Comparison of ENCODE assay signal across 9 cellular contexts in the genomic region with DNA sequence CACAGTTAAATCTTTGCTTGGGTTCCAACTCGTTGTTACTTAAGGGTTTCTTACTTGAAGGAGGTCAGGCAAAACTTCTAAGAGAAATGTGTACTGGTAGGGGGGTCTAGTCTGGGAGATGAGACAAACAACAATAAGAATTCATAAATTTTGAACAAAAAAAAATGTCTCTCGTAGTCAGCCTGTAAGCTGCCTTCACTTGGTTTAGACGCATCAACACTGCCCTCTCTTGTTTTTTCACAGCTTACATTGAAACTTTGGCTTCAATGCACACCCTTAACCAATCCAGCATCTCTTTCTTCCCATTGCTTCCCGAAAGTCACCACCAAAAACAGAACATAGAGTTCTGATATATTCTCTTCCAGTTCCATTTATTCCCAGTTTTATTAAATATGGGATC.
DNase-seq lines count a peak whose midpoint lies in the region; ATAC-seq lines count a peak whose summit lies in the region.
"Had no signal": no experiment of that assay in that cellular context is flagged by ENCODE, and none has a peak within 500 bp of the region (broad histone marks: within the 10 kb centered on the region; RNA-seq: fewer than 3 reads in every experiment).

No MANE protein-coding gene starts in this region.

- ATAC-seq in T-helper 17 cell: no peak
- ATAC-seq in Right ventricle myocardium superior (ENCODE audit: poor library complexity): no peak
- no peak for ATAC-seq in HG03460 (IDR thresholded peaks at IDR 0.05; ENCODE audit: unreplicated experiment)
- ATAC-seq in stimulated activated effector memory CD8-positive, alpha-beta T cell treated with anti-CD3 and anti-CD28 coated beads, Interleukin-12 subunit alpha, Interleukin-12 subunit beta, amount 100 ng/mL, for 72 hours: no peak

- H3K4me3 Mint-ChIP-seq in T-helper 17 cell: no peak overlapping the region
- H3K4me3 Mint-ChIP-seq in stimulated activated effector memory CD8-positive, alpha-beta T cell treated with anti-CD3 and anti-CD28 coated beads, Interleukin-12 subunit alpha, Interleukin-12 subunit beta, amount 100 ng/mL, for 72 hours: no peak overlapping the region
- H3K4me3 Mint-ChIP-seq: naive B cell had no signal

- peaks cover 2% of the 10 kb centered on the region for H3K9me3 ChIP-seq in T-helper 17 cell (ENCODE audit: control insufficient read depth, low read length, poor library complexity, severe bottlenecking)

- no peaks in the 10 kb centered on the region for H3K36me3 Mint-ChIP-seq in T-helper 17 cell (ENCODE audit: low read depth)
- H3K36me3 Mint-ChIP-seq in stimulated activated effector memory CD8-positive, alpha-beta T cell treated with anti-CD3 and anti-CD28 coated beads, Interleukin-12 subunit alpha, Interleukin-12 subunit beta, amount 100 ng/mL, for 72 hours: no peaks in the 10 kb centered on the region
- H3K36me3 Mint-ChIP-seq: naive B cell had no signal

- peak; percentile 8 for DNase-seq in COLO829 (ENCODE audit: low spot score)
- peak; percentile 64 for DNase-seq in M059J (ENCODE audit: low read depth)
- DNase-seq in amniotic epithelial cell (ENCODE audit: low read depth): peak; percentile 75
- DNase-seq in kidney tubule cell (ENCODE audit: low spot score): peak; percentile 14
- no peak for DNase-seq in T-helper 17 cell
- no peak for DNase-seq in Right ventricle myocardium superior
- no peak for DNase-seq in stimulated activated effector memory CD8-positive, alpha-beta T cell treated with anti-CD3 and anti-CD28 coated beads, Interleukin-12 subunit alpha, Interleukin-12 subunit beta, amount 100 ng/mL, for 72 hours (ENCODE audit: low spot score in 2 of 2)
- DNase-seq: naive B cell had no signal

- intact Hi-C loops in Right ventricle myocardium superior (cut with DNase I): no loop called here

- H3K27me3 Mint-ChIP-seq in T-helper 17 cell: no peaks in the 10 kb centered on the region
- H3K27me3 Mint-ChIP-seq: naive B cell had no signal

- H3K9me3 Mint-ChIP-seq in stimulated activated effector memory CD8-positive, alpha-beta T cell treated with anti-CD3 and anti-CD28 coated beads, Interleukin-12 subunit alpha, Interleukin-12 subunit beta, amount 100 ng/mL, for 72 hours: peaks cover 13% of the 10 kb centered on the region

- no peaks in the 10 kb centered on the region for H3K4me1 Mint-ChIP-seq in T-helper 17 cell
- H3K4me1 Mint-ChIP-seq in stimulated activated effector memory CD8-positive, alpha-beta T cell treated with anti-CD3 and anti-CD28 coated beads, Interleukin-12 subunit alpha, Interleukin-12 subunit beta, amount 100 ng/mL, for 72 hours: no peaks in the 10 kb centered on the region
- H3K4me1 Mint-ChIP-seq: naive B cell had no signal

- no peak overlapping the region for H3K27ac Mint-ChIP-seq in T-helper 17 cell
- no peak overlapping the region for H3K27ac Mint-ChIP-seq in stimulated activated effector memory CD8-positive, alpha-beta T cell treated with anti-CD3 and anti-CD28 coated beads, Interleukin-12 subunit alpha, Interleukin-12 subunit beta, amount 100 ng/mL, for 72 hours
- H3K27ac Mint-ChIP-seq: naive B cell had no signal

Comparison
In these comparisons a context has a peak if more than half of its experiments do, and no peak if none do; other contexts are left out.
1. DNase-seq: peak in COLO829 (single experiment), M059J (single experiment), amniotic epithelial cell (single experiment) and kidney tubule cell (single experiment); none in T-helper 17 cell (0 of 3), Right ventricle myocardium superior (single experiment) and stimulated activated effector memory CD8-positive, alpha-beta T cell treated with anti-CD3 and anti-CD28 coated beads, Interleukin-12 subunit alpha, Interleukin-12 subunit beta, amount 100 ng/mL, for 72 hours (0 of 2).